In the genomic region with DNA sequence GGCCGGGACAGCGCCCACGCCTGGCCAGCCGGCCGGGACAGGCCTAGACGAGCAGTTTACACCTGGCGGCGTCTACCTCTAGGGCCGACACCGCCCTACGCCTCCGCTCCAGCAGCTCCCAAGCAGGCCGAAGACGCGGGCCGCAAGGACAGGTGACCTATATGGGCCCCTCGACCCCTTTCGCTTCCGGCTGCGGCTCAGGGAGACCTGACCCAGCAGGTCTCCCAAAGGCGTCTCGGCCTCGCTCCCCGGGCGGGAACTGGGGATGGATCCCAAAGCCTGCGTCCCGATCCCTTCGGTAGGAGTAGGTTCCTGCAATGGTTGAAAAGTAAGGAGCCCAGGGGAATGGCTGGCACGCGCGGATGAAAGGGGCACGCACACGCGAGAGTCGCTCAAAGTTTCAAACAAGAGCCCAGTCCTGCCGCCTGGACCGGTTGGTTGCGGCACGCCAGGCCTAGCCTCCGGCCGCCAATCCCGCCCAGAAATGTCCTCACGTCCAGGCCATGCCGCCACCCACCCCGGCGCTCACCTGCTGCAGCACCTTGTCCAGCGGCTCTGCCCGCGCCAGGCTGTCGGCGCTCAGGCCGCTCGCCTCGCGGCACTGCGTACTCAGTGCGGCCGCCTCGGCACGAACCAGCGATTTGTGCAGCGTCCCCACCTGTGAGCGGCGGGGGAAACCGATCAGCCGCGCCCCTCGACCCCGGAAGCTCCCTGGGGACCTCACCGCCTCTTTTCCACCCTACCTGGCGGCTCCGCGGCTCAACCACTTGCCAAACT, we compare ENCODE assay signal across 10 cellular contexts. TPM values are rescaled to one million over a fixed set of nuclear protein-coding genes. Genes with fewer than 3 reads are reported as not detected.
DNase-seq lines count a peak whose midpoint lies in the region; ATAC-seq, FAIRE-seq and TF ChIP-seq lines count a peak whose summit lies in the region.
"Had no signal": no experiment of that assay in that cellular context is flagged by ENCODE, and none has a peak within 500 bp of the region (broad histone marks: within the 10 kb centered on the region; RNA-seq: fewer than 3 reads in every experiment).

No MANE protein-coding gene starts in this region.

- no peak overlapping the region for H2AFZ ChIP-seq in mesenchymal stem cell (ENCODE audit: low read depth, low read length)

- H3K36me3 ChIP-seq in heart left ventricle: peaks cover 0 to 10% (median 0%) of the 10 kb centered on the region in 9 donors
- peaks cover 23% of the 10 kb centered on the region for H3K36me3 ChIP-seq in bronchial epithelial cell (ENCODE audit: control insufficient read depth, insufficient read depth, low read length)
- peaks cover 0 to 24% of the 10 kb centered on the region in 2 experiments for H3K36me3 ChIP-seq in mesenchymal stem cell (ENCODE audit: control insufficient read depth in 1 of 2, insufficient read depth in 2 of 2, low read depth in 1 of 2, low read length in 2 of 2)

- H3K4me2 ChIP-seq in mesenchymal stem cell (ENCODE audit: low read length, poor library complexity, severe bottlenecking): peak overlapping the region; percentile 87

- H3K27me3 ChIP-seq in heart left ventricle: peaks cover 0 to 7% (median 0%) of the 10 kb centered on the region in 9 donors
- H3K27me3 ChIP-seq in bronchial epithelial cell (ENCODE audit: control insufficient read depth, insufficient read depth, low read length): no peaks in the 10 kb centered on the region
- peaks cover 13 to 17% of the 10 kb centered on the region in 2 experiments for H3K27me3 ChIP-seq in mesenchymal stem cell (ENCODE audit: control insufficient read depth in 1 of 2, insufficient read depth in 1 of 2, low read length in 2 of 2)

- no peak for TF ChIP-seq POLR2A in heart left ventricle (IDR thresholded peaks at IDR 0.05)

- no peak for FAIRE-seq in bronchial epithelial cell (lab: Jason Lieb, UNC)
- FAIRE-seq: endometrium had no signal

- no peak overlapping the region for H2BK5ac ChIP-seq in mesenchymal stem cell (ENCODE audit: low read depth, low read length, poor library complexity, severe bottlenecking)

- no peak overlapping the region for H3K27ac Mint-ChIP-seq in activated CD8-positive, alpha-beta memory T cell treated with anti-CD3 and anti-CD28 coated beads, Interleukin-2, amount 10 ng/mL, durations not matched to agents 7 days and 5 days

- H3K9ac ChIP-seq in mesenchymal stem cell (ENCODE audit: low read length): no peak overlapping the region

- no peaks in the 10 kb centered on the region for H3K9me3 ChIP-seq in heart left ventricle
- no peaks in the 10 kb centered on the region for H3K9me3 ChIP-seq in mesenchymal stem cell (ENCODE audit: control insufficient read depth, low read length)

- H3K36me3 Mint-ChIP-seq in activated CD8-positive, alpha-beta memory T cell treated with anti-CD3 and anti-CD28 coated beads, Interleukin-2, amount 10 ng/mL, durations not matched to agents 7 days and 5 days: no peaks in the 10 kb centered on the region

- H2BK15ac ChIP-seq in mesenchymal stem cell (ENCODE audit: low read depth, poor library complexity, severe bottlenecking): peak overlapping the region; percentile 31

- H3K27ac ChIP-seq in heart left ventricle (peak overlapping the region in 1 of 12 donors; percentile 38), mesenchymal stem cell (ENCODE audit: low read length, poor library complexity, severe bottlenecking) (no peak overlapping the region)

- H4K8ac ChIP-seq in mesenchymal stem cell (ENCODE audit: low read length): peak overlapping the region; percentile 86

- H3K18ac ChIP-seq in mesenchymal stem cell (ENCODE audit: low read depth in 1 of 2, low read length in 2 of 2): peak overlapping the region; percentile 24 to 38

- H3K9me3 Mint-ChIP-seq in activated CD8-positive, alpha-beta memory T cell treated with anti-CD3 and anti-CD28 coated beads, Interleukin-2, amount 10 ng/mL, durations not matched to agents 7 days and 5 days (ENCODE audit: low read depth): no peaks in the 10 kb centered on the region

- intact Hi-C loops in heart left ventricle (cut with DNase I): loop anchor here in 3 of 10 donors (10.0 kb wide), 3 partner anchors 270 to 1490 kb away; partner anchors contain the start of genes RANBP10 (in 1 of the 3), SLC12A4 (in 1 of the 3) and TSNAXIP1 (in 1 of the 3)
- intact Hi-C loops in cardiac septum (cut with DNase I): loop anchor here (10.0 kb wide), 1 partner anchor 350 kb away; the partner anchor contains the start of gene NRN1L

- no peak overlapping the region for H3K4ac ChIP-seq in mesenchymal stem cell (ENCODE audit: low read depth in 1 of 2, low read length in 2 of 2)

- ATAC-seq in heart left ventricle: no peak
- ATAC-seq in activated CD8-positive, alpha-beta memory T cell treated with anti-CD3 and anti-CD28 coated beads, Interleukin-2, amount 10 ng/mL, durations not matched to agents 7 days and 5 days: no peak
- ATAC-seq in GM18873 (IDR thresholded peaks at IDR 0.05; ENCODE audit: low FRiP score, unreplicated experiment): no peak

- H4K91ac ChIP-seq in mesenchymal stem cell (ENCODE audit: low read length): no peak overlapping the region

- H3K79me1 ChIP-seq in mesenchymal stem cell (replicated peaks; ENCODE audit: low read length, poor library complexity, severe bottlenecking): no peaks in the 10 kb centered on the region

- no peak overlapping the region for H3K4me3 Mint-ChIP-seq in activated CD8-positive, alpha-beta memory T cell treated with anti-CD3 and anti-CD28 coated beads, Interleukin-2, amount 10 ng/mL, durations not matched to agents 7 days and 5 days

- DNase-seq in heart left ventricle (peak in 2 of 5 donors; percentile 16 to 66), cardiac septum (ENCODE audit: low spot score) (no peak), bronchial epithelial cell (ENCODE audit: low read depth) (peak; percentile 66), mesenchymal stem cell (no peak)
- no peak for DNase-seq in activated CD8-positive, alpha-beta memory T cell treated with anti-CD3 and anti-CD28 coated beads, Interleukin-2, amount 10 ng/mL, durations not matched to agents 7 days and 5 days
- no peak for DNase-seq in activated CD8-positive, alpha-beta memory T cell treated with anti-CD3 and anti-CD28 coated beads, Interleukin-2, amount 50 U/mL, for 48 hours
- DNase-seq in activated CD4-positive, alpha-beta T cell treated with anti-CD3 and anti-CD28 coated beads, Interleukin-2, amount 50 U/mL, for 1 hour: no peak
- DNase-seq: stimulated activated CD4-positive, alpha-beta T cell treated with anti-CD3 and anti-CD28 coated beads, Interleukin-1b, Interleukin-23, amount 100 ng/mL, for 48 hours had no signal

- peak overlapping the region in 1 of 2 experiments; percentile 55 for H2BK12ac ChIP-seq in mesenchymal stem cell (ENCODE audit: low read length in 2 of 2)

- H3K4me1 Mint-ChIP-seq in activated CD8-positive, alpha-beta memory T cell treated with anti-CD3 and anti-CD28 coated beads, Interleukin-2, amount 10 ng/mL, durations not matched to agents 7 days and 5 days: peaks cover 34% of the 10 kb centered on the region

- peak overlapping the region; percentile 83 to 98 for H3K23ac ChIP-seq in mesenchymal stem cell (ENCODE audit: low read length in 2 of 2)

- TF ChIP-seq CTCF in heart left ventricle (IDR thresholded peaks at IDR 0.05): no peak
- peak; percentile 66 for TF ChIP-seq CTCF in bronchial epithelial cell (IDR thresholded peaks at IDR 0.05; ENCODE audit: insufficient read depth, low read length, severe bottlenecking)

- 61 to 66% (median 66%) methylated on average over 55 to 73 of the region's 73 CpGs for WGBS in heart left ventricle, 4 donors
- WGBS in mesenchymal stem cell: 13% methylated on average over 60 of the region's 73 CpGs

- peaks cover 8% of the 10 kb centered on the region for H3K27me3 Mint-ChIP-seq in activated CD8-positive, alpha-beta memory T cell treated with anti-CD3 and anti-CD28 coated beads, Interleukin-2, amount 10 ng/mL, durations not matched to agents 7 days and 5 days

- peaks cover 0 to 41% (median 19%) of the 10 kb centered on the region in 12 donors for H3K4me1 ChIP-seq in heart left ventricle
- H3K4me1 ChIP-seq in mesenchymal stem cell (ENCODE audit: control insufficient read depth, insufficient read depth, low read depth, low read length): peaks cover 37% of the 10 kb centered on the region

- peak overlapping the region in 1 of 2 experiments; percentile 81 for H3K14ac ChIP-seq in mesenchymal stem cell (ENCODE audit: low read length in 2 of 2)

- CTCF ChIA-PET in activated CD8-positive, alpha-beta memory T cell treated with anti-CD3 and anti-CD28 coated beads, Interleukin-2, amount 10 ng/mL, durations not matched to agents 7 days and 5 days (lab: Charles Lee): interaction anchor here (1.4 to 2.1 kb wide), 2 partner anchors 26 to 27 kb away, joined by 3 to 8 read pairs; no protein-coding TSS in a partner anchor

- H3K4me3 ChIP-seq in heart left ventricle (peak overlapping the region in 10 of 12 donors; percentile 15 to 65 (median 35)), bronchial epithelial cell (ENCODE audit: low read depth, low read length) (peak overlapping the region; percentile 88), mesenchymal stem cell (ENCODE audit: insufficient read depth in 1 of 2, low read depth in 1 of 2, low read length in 2 of 2) (peak overlapping the region in 1 of 2 experiments; percentile 48)

- H2AK5ac ChIP-seq in mesenchymal stem cell (ENCODE audit: low read length, severe bottlenecking): peak overlapping the region; percentile 15

- no peak overlapping the region for H2BK120ac ChIP-seq in mesenchymal stem cell (ENCODE audit: low read depth, low read length)

RNA-seq across cellular contexts. Expression of gene ESRP2, which starts 0.6 kb away (rescaled TPM):
- total RNA-seq in heart left ventricle: 1 to 10 TPM in 2 of 9 donors, under 1 TPM in 6, not detected in 1; 0.15 to 1.9 (median 0.63) TPM
- polyA plus RNA-seq in heart left ventricle: under 1 TPM; 0.30 to 0.33 TPM
- not detected for total RNA-seq in cardiac septum
- total RNA-seq in bronchial epithelial cell: 49.0 and 95.2 TPM in 2 replicates
- 0.04 TPM for polyA plus RNA-seq in mesenchymal stem cell (2013, experiment 1 of 2)
- 0.03 TPM for polyA plus RNA-seq in mesenchymal stem cell (2013, experiment 2 of 2)
- not detected for total RNA-seq in activated CD8-positive, alpha-beta memory T cell treated with anti-CD3 and anti-CD28 coated beads, Interleukin-2, amount 10 ng/mL, durations not matched to agents 7 days and 5 days

RNA-seq across cellular contexts. Expression of gene PLA2G15, which starts 9.9 kb away (rescaled TPM):
- total RNA-seq in heart left ventricle (10 to 100 TPM; 27.3 to 68.0 (median 45.4) TPM), cardiac septum (46.7 TPM), bronchial epithelial cell (8.2 and 9.2 TPM in 2 replicates)
- polyA plus RNA-seq in heart left ventricle: 10 to 100 TPM; 25.8 to 66.6 TPM
- 26.1 TPM for polyA plus RNA-seq in mesenchymal stem cell (2013, experiment 1 of 2)
- polyA plus RNA-seq in mesenchymal stem cell (2013, experiment 2 of 2): 25.9 TPM
- 1 to 10 TPM; 8.4 to 9.3 TPM for total RNA-seq in activated CD8-positive, alpha-beta memory T cell treated with anti-CD3 and anti-CD28 coated beads, Interleukin-2, amount 10 ng/mL, durations not matched to agents 7 days and 5 days

RNA-seq across cellular contexts. Expression of gene SLC7A6, which starts 29.0 kb away (rescaled TPM):
- total RNA-seq in heart left ventricle (10 to 100 TPM; 32.7 to 76.0 (median 45.1) TPM), cardiac septum (42.4 TPM), bronchial epithelial cell (9.1 and 19.7 TPM in 2 replicates)
- polyA plus RNA-seq in heart left ventricle: 10 to 100 TPM; 45.6 to 50.5 TPM
- polyA plus RNA-seq in mesenchymal stem cell (2013, experiment 1 of 2): 27.0 TPM
- polyA plus RNA-seq in mesenchymal stem cell (2013, experiment 2 of 2): 34.1 TPM
- total RNA-seq in activated CD8-positive, alpha-beta memory T cell treated with anti-CD3 and anti-CD28 coated beads, Interleukin-2, amount 10 ng/mL, durations not matched to agents 7 days and 5 days: 10 to 100 TPM; 73.3 to 99.5 TPM

Comparison
In these comparisons a context has a peak if more than half of its experiments do, and no peak if none do; other contexts are left out.
1. RNA of gene ESRP2, which starts 0.6 kb away (total RNA-seq): 49.0 to 95.2 TPM in bronchial epithelial cell; 0.15 to 1.9 TPM in heart left ventricle, not detected in activated CD8-positive, alpha-beta memory T cell treated with anti-CD3 and anti-CD28 coated beads, Interleukin-2, amount 10 ng/mL, durations not matched to agents 7 days and 5 days and not detected in cardiac septum (single experiment); every median in the first group is over 10 times any median in the second.